Comparison of ENCODE assay signal across 13 cellular contexts in the genomic region with DNA sequence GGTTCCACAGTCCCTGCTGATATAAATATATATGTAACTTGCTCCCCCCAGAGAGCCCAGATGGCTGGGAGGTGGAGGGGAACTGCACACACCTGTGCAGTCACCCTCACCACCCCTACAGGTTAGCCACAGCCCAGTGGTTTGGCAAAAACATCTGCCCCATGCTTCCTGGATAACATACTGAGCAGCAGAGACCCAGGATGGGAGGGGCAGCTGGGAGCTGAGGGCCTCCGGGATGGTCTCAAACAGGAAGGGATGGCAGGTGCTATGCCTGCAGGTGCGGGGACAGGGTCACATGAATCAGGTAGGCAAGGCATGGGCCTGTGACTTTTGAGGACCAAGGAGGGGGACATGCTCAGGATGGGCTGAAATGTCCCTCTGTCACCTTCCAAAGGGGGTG.
A peak's percentile ranks its signal among the peaks of the same experiment; 100 is the strongest.
DNase-seq lines count a peak whose midpoint lies in the region; ATAC-seq and TF ChIP-seq lines count a peak whose summit lies in the region.
"Had no signal": no experiment of that assay in that cellular context is flagged by ENCODE, and none has a peak within 500 bp of the region (broad histone marks: within the 10 kb centered on the region; RNA-seq: fewer than 3 reads in every experiment).

No MANE protein-coding gene starts in this region.

- no peak overlapping the region for H3K4me2 ChIP-seq in smooth muscle cell

- CTCF ChIA-PET in activated CD4-positive, alpha-beta T cell treated with anti-CD3 and anti-CD28 coated beads, Interleukin-2, amount 10 ng/mL, durations not matched to agents 7 days and 5 days (lab: Charles Lee), result interaction anchor here (1.9 kb wide), 1 partner anchor 8 kb away, joined by 5 read pairs; no protein-coding TSS in a partner anchor

- 93% methylated on average over 2 of the region's 2 CpGs for WGBS in smooth muscle cell (ENCODE audit: low lambda C conversion rate)
- WGBS in spleen, 5 donors, result 35 to 41% (median 38%) methylated on average over 2 of the region's 2 CpGs

- TF ChIP-seq POLR2A in spleen (IDR thresholded peaks at IDR 0.05), result no peak

- H3K27ac Mint-ChIP-seq in activated CD4-positive, alpha-beta T cell treated with anti-CD3 and anti-CD28 coated beads, Interleukin-2, amount 10 ng/mL, durations not matched to agents 7 days and 5 days, result peak overlapping the region; percentile 64
- H3K27ac Mint-ChIP-seq in T-helper 17 cell, result peak overlapping the region; percentile 87
- H3K27ac Mint-ChIP-seq: activated T-cell treated with anti-CD3 and anti-CD28 coated beads, Interleukin-2, amount 50 U/mL, for 72 hours had no signal

- no peaks in the 10 kb centered on the region for H3K4me1 ChIP-seq in smooth muscle cell (ENCODE audit: low read depth)
- H3K4me1 ChIP-seq in spleen, result peaks cover 16 to 67% (median 50%) of the 10 kb centered on the region in 6 donors

- H3K27me3 ChIP-seq in smooth muscle cell (ENCODE audit: low read depth) (no peaks in the 10 kb centered on the region), spleen (replicated peaks in 1 of 7) (no peaks in the 10 kb centered on the region)
- H3K27me3 ChIP-seq: right atrium auricular region, thyroid gland had no signal

- TF ChIP-seq CTCF in smooth muscle cell (IDR thresholded peaks at IDR 0.05; ENCODE audit: borderline replicate concordance, insufficient read depth, poor library complexity, severe bottlenecking) (no peak), spleen (IDR thresholded peaks at IDR 0.05 in 8 of 11, conservative IDR thresholded peaks at IDR 0.05 in 3 of 11) (no peak)

- H4K20me1 ChIP-seq in smooth muscle cell (ENCODE audit: low read depth), result no peaks in the 10 kb centered on the region

- H3K36me3 ChIP-seq in smooth muscle cell (ENCODE audit: low read depth), result no peaks in the 10 kb centered on the region
- H3K36me3 ChIP-seq in spleen, result no peaks in the 10 kb centered on the region
- H3K36me3 ChIP-seq: right atrium auricular region, thyroid gland had no signal

- H3K4me3 ChIP-seq in smooth muscle cell (no peak overlapping the region), spleen (no peak overlapping the region)
- H3K4me3 ChIP-seq: right atrium auricular region, thyroid gland had no signal

- H3K9me3 Mint-ChIP-seq in activated CD4-positive, alpha-beta T cell treated with anti-CD3 and anti-CD28 coated beads, Interleukin-2, amount 10 ng/mL, durations not matched to agents 7 days and 5 days, result peaks cover 4% of the 10 kb centered on the region
- H3K9me3 Mint-ChIP-seq: activated T-cell treated with anti-CD3 and anti-CD28 coated beads, Interleukin-2, amount 50 U/mL, for 72 hours had no signal

- no peak overlapping the region for H3K9ac ChIP-seq in smooth muscle cell (ENCODE audit: low read depth)

- ATAC-seq in HG02798 (IDR thresholded peaks at IDR 0.05; ENCODE audit: poor library complexity, unreplicated experiment) (peak; percentile 48), T-helper 17 cell (peak; percentile 14)
- ATAC-seq: activated T-cell treated with anti-CD3 and anti-CD28 coated beads, Interleukin-2, amount 50 U/mL, for 72 hours had no signal

- intact Hi-C loops in spleen (cut with DNase I; ENCODE audit: low total_unique reads), result no loop called here

- H3K79me2 ChIP-seq in smooth muscle cell (ENCODE audit: low read depth), result no peaks in the 10 kb centered on the region

- POLR2A ChIA-PET in activated CD4-positive, alpha-beta T cell treated with anti-CD3 and anti-CD28 coated beads, Interleukin-2, amount 10 ng/mL, durations not matched to agents 7 days and 5 days (lab: Charles Lee), result no interaction called here

- peaks cover 3% of the 10 kb centered on the region for H3K36me3 Mint-ChIP-seq in activated CD4-positive, alpha-beta T cell treated with anti-CD3 and anti-CD28 coated beads, Interleukin-2, amount 10 ng/mL, durations not matched to agents 7 days and 5 days (ENCODE audit: low read depth)
- no peaks in the 10 kb centered on the region for H3K36me3 Mint-ChIP-seq in T-helper 17 cell (ENCODE audit: low read depth)

- peaks cover 63% of the 10 kb centered on the region for H3K4me1 Mint-ChIP-seq in activated CD4-positive, alpha-beta T cell treated with anti-CD3 and anti-CD28 coated beads, Interleukin-2, amount 10 ng/mL, durations not matched to agents 7 days and 5 days
- H3K4me1 Mint-ChIP-seq in T-helper 17 cell, result peaks cover 40% of the 10 kb centered on the region

- H3K9me3 ChIP-seq in T-helper 17 cell (ENCODE audit: control insufficient read depth, low read length, poor library complexity, severe bottlenecking) (no peaks in the 10 kb centered on the region), smooth muscle cell (replicated peaks; ENCODE audit: low read depth) (no peaks in the 10 kb centered on the region), spleen (peaks cover 0 to 9% (median 0%) of the 10 kb centered on the region in 8 donors)
- H3K9me3 ChIP-seq: right atrium auricular region, thyroid gland had no signal

- H3K27ac ChIP-seq in smooth muscle cell (ENCODE audit: low read depth) (peak overlapping the region; percentile 83), spleen (peak overlapping the region in 3 of 8 donors; percentile 18 to 64 (median 21))

- no peak overlapping the region for H3K4me3 Mint-ChIP-seq in activated CD4-positive, alpha-beta T cell treated with anti-CD3 and anti-CD28 coated beads, Interleukin-2, amount 10 ng/mL, durations not matched to agents 7 days and 5 days
- peak overlapping the region; percentile 32 for H3K4me3 Mint-ChIP-seq in T-helper 17 cell
- H3K4me3 Mint-ChIP-seq: activated T-cell treated with anti-CD3 and anti-CD28 coated beads, Interleukin-2, amount 50 U/mL, for 72 hours had no signal

- no peak overlapping the region for H2AFZ ChIP-seq in smooth muscle cell (ENCODE audit: low read depth)

- no peaks in the 10 kb centered on the region for H3K27me3 Mint-ChIP-seq in activated CD4-positive, alpha-beta T cell treated with anti-CD3 and anti-CD28 coated beads, Interleukin-2, amount 10 ng/mL, durations not matched to agents 7 days and 5 days
- H3K27me3 Mint-ChIP-seq in T-helper 17 cell, result no peaks in the 10 kb centered on the region

- no peaks in the 10 kb centered on the region for H3F3A ChIP-seq in smooth muscle cell (ENCODE audit: low read depth)

- peak; percentile 14 for DNase-seq in activated CD4-positive, alpha-beta T cell treated with anti-CD3 and anti-CD28 coated beads, Interleukin-2, amount 10 ng/mL, durations not matched to agents 7 days and 5 days
- DNase-seq in activated CD4-positive, alpha-beta T cell treated with anti-CD3 and anti-CD28 coated beads, Interleukin-2, amount 50 U/mL, for 4 hours, result no peak
- no peak for DNase-seq in T-helper 17 cell
- no peak for DNase-seq in smooth muscle cell (lab: John Stamatoyannopoulos, UW; ENCODE audit: unreplicated experiment)
- no peak for DNase-seq in nucleus accumbens (lab: John Stamatoyannopoulos, UW)
- DNase-seq in spleen, result no peak
- DNase-seq in NCI-H187 (lab: John Stamatoyannopoulos, UW), result no peak
- DNase-seq: activated T-cell treated with anti-CD3 and anti-CD28 coated beads, Interleukin-2, amount 50 U/mL, for 72 hours; GDM1; NCI-H1436; thyroid gland had no signal
